In the genomic region with DNA sequence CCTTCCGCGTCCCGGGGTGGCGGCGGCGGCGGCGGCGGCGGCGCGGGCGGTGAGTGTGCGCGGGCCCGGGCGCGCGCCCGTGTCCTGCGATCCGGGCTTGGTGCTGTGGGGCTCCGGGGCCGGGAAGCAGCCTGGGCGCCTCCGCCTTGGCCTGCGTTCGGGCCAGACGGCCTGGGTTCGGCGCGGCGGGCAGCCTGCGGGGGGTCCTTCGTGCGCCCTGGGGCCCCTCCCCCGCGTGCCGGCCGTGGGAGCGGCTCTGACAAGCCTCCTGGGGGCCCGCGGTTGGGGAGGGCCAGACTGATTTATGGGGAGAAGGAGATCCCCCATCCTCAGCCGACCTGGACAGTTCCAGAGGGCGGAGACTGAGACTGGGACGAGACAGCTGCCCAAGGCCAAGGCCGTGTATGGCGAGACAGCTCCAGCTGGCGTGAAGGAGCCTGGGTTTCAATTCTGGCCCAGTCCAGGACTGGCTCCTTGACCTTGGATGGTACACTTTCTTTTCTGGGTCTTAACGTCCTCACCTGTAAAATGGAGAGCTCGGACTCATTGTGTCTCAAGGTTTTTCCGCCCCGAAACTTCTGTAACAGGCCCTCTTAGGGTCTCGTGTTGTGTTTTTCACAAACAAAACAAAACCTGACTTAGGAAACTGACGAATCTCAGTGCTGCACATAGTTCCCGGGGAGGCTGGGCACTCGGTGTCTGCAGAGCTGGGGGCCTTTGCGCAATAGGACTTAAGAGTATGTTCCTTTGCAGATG, we compare ENCODE assay signal across 1 cellular context.
TF ChIP-seq lines count a peak whose summit lies in the region.

No MANE protein-coding gene starts in this region.

TF ChIP-seq in K562, 482 proteins besides CTCF, POLR2A, EP300 and RAD21 (continued from another document):
- TF ChIP-seq, protein P1, sequence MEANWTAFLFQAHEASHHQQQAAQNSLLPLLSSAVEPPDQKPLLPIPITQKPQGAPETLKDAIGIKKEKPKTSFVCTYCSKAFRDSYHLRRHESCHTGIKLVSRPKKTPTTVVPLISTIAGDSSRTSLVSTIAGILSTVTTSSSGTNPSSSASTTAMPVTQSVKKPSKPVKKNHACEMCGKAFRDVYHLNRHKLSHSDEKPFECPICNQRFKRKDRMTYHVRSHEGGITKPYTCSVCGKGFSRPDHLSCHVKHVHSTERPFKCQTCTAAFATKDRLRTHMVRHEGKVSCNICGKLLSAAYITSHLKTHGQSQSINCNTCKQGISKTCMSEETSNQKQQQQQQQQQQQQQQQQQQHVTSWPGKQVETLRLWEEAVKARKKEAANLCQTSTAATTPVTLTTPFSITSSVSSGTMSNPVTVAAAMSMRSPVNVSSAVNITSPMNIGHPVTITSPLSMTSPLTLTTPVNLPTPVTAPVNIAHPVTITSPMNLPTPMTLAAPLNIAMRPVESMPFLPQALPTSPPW (CRISPR knock-in tag; IDR thresholded peaks at IDR 0.05), result peak; percentile 69; the same call in 1 of the 2 replicates
- TF ChIP-seq, protein P2, sequence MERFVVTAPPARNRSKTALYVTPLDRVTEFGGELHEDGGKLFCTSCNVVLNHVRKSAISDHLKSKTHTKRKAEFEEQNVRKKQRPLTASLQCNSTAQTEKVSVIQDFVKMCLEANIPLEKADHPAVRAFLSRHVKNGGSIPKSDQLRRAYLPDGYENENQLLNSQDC (CRISPR knock-in tag; IDR thresholded peaks at IDR 0.05), result no peak
- TF ChIP-seq HNRNPUL1 (IDR thresholded peaks at IDR 0.05; ENCODE audit: low read length) (no peak), HIVEP1 (CRISPR knock-in tag; IDR thresholded peaks at IDR 0.05) (no peak), RUNX1 (IDR thresholded peaks at IDR 0.05; ENCODE audit: low read depth) (no peak), ZBTB7A (IDR thresholded peaks at IDR 0.05; ENCODE audit: borderline replicate concordance, control insufficient read depth, low read depth, low read length) (peak; percentile 74; the same call in 1 of the 2 replicates), HMGN3 (IDR thresholded peaks at IDR 0.05; ENCODE audit: borderline replicate concordance, extremely low read depth, insufficient read length, low read depth, low read length) (peak; percentile 11), KLF16 (IDR thresholded peaks at IDR 0.05) (no peak), MTA3 (IDR thresholded peaks at IDR 0.05; ENCODE audit: borderline replicate concordance) (no peak; the same call in 1 of the 2 replicates), RBFOX2 (IDR thresholded peaks at IDR 0.05; ENCODE audit: low read depth, low read length) (peak; percentile 80), ZC3H8 (IDR thresholded peaks at IDR 0.05) (no peak), BRF1 (IDR thresholded peaks at IDR 0.05; ENCODE audit: borderline replicate concordance, extremely low read depth, insufficient read length) (no peak), ZFX (CRISPR knock-in tag; IDR thresholded peaks at IDR 0.05) (peak; percentile 87), CEBPB (tag; IDR thresholded peaks at IDR 0.05) (peak; percentile 97)
- TF ChIP-seq, protein P3, sequence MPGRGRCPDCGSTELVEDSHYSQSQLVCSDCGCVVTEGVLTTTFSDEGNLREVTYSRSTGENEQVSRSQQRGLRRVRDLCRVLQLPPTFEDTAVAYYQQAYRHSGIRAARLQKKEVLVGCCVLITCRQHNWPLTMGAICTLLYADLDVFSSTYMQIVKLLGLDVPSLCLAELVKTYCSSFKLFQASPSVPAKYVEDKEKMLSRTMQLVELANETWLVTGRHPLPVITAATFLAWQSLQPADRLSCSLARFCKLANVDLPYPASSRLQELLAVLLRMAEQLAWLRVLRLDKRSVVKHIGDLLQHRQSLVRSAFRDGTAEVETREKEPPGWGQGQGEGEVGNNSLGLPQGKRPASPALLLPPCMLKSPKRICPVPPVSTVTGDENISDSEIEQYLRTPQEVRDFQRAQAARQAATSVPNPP (IDR thresholded peaks at IDR 0.05; ENCODE audit: borderline replicate concordance, insufficient read depth, insufficient read length), result no peak
- TF ChIP-seq, protein P4, sequence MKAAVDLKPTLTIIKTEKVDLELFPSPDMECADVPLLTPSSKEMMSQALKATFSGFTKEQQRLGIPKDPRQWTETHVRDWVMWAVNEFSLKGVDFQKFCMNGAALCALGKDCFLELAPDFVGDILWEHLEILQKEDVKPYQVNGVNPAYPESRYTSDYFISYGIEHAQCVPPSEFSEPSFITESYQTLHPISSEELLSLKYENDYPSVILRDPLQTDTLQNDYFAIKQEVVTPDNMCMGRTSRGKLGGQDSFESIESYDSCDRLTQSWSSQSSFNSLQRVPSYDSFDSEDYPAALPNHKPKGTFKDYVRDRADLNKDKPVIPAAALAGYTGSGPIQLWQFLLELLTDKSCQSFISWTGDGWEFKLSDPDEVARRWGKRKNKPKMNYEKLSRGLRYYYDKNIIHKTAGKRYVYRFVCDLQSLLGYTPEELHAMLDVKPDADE (conservative IDR thresholded peaks at IDR 0.05; ENCODE audit: control insufficient read depth, low read depth, low read length), result 0 out of 2 replicates have a peak, but pooled peaks have one; percentile 25
- TF ChIP-seq, protein P5, sequence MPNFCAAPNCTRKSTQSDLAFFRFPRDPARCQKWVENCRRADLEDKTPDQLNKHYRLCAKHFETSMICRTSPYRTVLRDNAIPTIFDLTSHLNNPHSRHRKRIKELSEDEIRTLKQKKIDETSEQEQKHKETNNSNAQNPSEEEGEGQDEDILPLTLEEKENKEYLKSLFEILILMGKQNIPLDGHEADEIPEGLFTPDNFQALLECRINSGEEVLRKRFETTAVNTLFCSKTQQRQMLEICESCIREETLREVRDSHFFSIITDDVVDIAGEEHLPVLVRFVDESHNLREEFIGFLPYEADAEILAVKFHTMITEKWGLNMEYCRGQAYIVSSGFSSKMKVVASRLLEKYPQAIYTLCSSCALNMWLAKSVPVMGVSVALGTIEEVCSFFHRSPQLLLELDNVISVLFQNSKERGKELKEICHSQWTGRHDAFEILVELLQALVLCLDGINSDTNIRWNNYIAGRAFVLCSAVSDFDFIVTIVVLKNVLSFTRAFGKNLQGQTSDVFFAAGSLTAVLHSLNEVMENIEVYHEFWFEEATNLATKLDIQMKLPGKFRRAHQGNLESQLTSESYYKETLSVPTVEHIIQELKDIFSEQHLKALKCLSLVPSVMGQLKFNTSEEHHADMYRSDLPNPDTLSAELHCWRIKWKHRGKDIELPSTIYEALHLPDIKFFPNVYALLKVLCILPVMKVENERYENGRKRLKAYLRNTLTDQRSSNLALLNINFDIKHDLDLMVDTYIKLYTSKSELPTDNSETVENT (CRISPR knock-in tag; IDR thresholded peaks at IDR 0.05), result peak; percentile 24; the same call in 1 of the 2 replicates
- TF ChIP-seq, protein P6, sequence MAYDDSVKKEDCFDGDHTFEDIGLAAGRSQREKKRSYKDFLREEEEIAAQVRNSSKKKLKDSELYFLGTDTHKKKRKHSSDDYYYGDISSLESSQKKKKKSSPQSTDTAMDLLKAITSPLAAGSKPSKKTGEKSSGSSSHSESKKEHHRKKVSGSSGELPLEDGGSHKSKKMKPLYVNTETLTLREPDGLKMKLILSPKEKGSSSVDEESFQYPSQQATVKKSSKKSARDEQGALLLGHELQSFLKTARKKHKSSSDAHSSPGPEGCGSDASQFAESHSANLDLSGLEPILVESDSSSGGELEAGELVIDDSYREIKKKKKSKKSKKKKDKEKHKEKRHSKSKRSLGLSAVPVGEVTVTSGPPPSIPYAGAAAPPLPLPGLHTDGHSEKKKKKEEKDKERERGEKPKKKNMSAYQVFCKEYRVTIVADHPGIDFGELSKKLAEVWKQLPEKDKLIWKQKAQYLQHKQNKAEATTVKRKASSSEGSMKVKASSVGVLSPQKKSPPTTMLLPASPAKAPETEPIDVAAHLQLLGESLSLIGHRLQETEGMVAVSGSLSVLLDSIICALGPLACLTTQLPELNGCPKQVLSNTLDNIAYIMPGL (CRISPR knock-in tag; IDR thresholded peaks at IDR 0.05), result peak; percentile 56; the same call in 1 of the 2 replicates
- TF ChIP-seq, protein P7, sequence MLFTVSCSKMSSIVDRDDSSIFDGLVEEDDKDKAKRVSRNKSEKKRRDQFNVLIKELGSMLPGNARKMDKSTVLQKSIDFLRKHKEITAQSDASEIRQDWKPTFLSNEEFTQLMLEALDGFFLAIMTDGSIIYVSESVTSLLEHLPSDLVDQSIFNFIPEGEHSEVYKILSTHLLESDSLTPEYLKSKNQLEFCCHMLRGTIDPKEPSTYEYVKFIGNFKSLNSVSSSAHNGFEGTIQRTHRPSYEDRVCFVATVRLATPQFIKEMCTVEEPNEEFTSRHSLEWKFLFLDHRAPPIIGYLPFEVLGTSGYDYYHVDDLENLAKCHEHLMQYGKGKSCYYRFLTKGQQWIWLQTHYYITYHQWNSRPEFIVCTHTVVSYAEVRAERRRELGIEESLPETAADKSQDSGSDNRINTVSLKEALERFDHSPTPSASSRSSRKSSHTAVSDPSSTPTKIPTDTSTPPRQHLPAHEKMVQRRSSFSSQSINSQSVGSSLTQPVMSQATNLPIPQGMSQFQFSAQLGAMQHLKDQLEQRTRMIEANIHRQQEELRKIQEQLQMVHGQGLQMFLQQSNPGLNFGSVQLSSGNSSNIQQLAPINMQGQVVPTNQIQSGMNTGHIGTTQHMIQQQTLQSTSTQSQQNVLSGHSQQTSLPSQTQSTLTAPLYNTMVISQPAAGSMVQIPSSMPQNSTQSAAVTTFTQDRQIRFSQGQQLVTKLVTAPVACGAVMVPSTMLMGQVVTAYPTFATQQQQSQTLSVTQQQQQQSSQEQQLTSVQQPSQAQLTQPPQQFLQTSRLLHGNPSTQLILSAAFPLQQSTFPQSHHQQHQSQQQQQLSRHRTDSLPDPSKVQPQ (CRISPR knock-in tag; IDR thresholded peaks at IDR 0.05; ENCODE audit: borderline replicate concordance), result no peak
TF ChIP-seq in K562: peak in this region for 32.
